In genomic region chr1:248906741-248907661, GRCh38 we compare ENCODE assay signal across 8 cellular contexts. TPM values are rescaled to one million over a fixed set of nuclear protein-coding genes. Genes with fewer than 3 reads are reported as not detected.
DNase-seq lines count a peak whose midpoint lies in the region; ATAC-seq, FAIRE-seq and TF ChIP-seq lines count a peak whose summit lies in the region.

No MANE protein-coding gene starts in this region.

- TF ChIP-seq POLR2A in A549 (IDR thresholded peaks at IDR 0.05; ENCODE audit: low read length), result no peak

- 30% methylated on average over 19 of the region's 19 CpGs for WGBS in A549 (ENCODE audit: missing lambda C conversion rate)

- FAIRE-seq in A549 (lab: Jason Lieb, UNC), result no peak

- intact Hi-C loops in ascending aorta (cut with DNase I), result loop anchor here (1.0 kb wide), 4 partner anchors 34 to 81 kb away; partner anchors contain the start of genes ZNF672 and ZNF692

- H3K36me3 ChIP-seq in ascending aorta (no peaks in the 10 kb centered on the region), kidney epithelial cell (ENCODE audit: control insufficient read depth, insufficient read depth, low read length) (no peaks in the 10 kb centered on the region), subcutaneous abdominal adipose tissue (ENCODE audit: control insufficient read depth in 5 of 5, insufficient read depth in 5 of 5, low read length in 5 of 5) (peaks cover 0 to 2% (median 0%) of the 10 kb centered on the region in 5 donors)

- H3K4me1 ChIP-seq in A549 (peaks cover 4% of the 10 kb centered on the region; the same call in 1 of the 3 replicates), ascending aorta (peaks cover 0 to 6% of the 10 kb centered on the region in 2 donors), subcutaneous abdominal adipose tissue (ENCODE audit: control insufficient read depth in 5 of 5, insufficient read depth in 5 of 5, low read length in 5 of 5) (peaks cover 3 to 19% (median 14%) of the 10 kb centered on the region in 5 donors)

- ATAC-seq in A549, result peak in 1 of 2 experiments; percentile 31; a peak in 4 of 6 replicates
- peak; percentile 6 for ATAC-seq in GM19043 (IDR thresholded peaks at IDR 0.05; ENCODE audit: low read depth, unreplicated experiment)
- ATAC-seq in HG03280 (IDR thresholded peaks at IDR 0.05; ENCODE audit: unreplicated experiment), result peak; percentile 16

- H3K27me3 ChIP-seq in ascending aorta (no peaks in the 10 kb centered on the region), kidney epithelial cell (ENCODE audit: control insufficient read depth, insufficient read depth, low read length) (no peaks in the 10 kb centered on the region), subcutaneous abdominal adipose tissue (ENCODE audit: control insufficient read depth in 5 of 5, insufficient read depth in 4 of 5, low read length in 5 of 5) (no peaks in the 10 kb centered on the region)

- peak overlapping the region in 4 of 5 donors; percentile 65 to 80 (median 73) for H3K9ac ChIP-seq in subcutaneous abdominal adipose tissue (ENCODE audit: low read length in 5 of 5)

- no peak for TF ChIP-seq CTCF in A549 (IDR thresholded peaks at IDR 0.05)
- TF ChIP-seq CTCF in ascending aorta (IDR thresholded peaks at IDR 0.05), result no peak
- TF ChIP-seq CTCF in kidney epithelial cell (IDR thresholded peaks at IDR 0.05; ENCODE audit: insufficient read depth, low read length, poor library complexity, severe bottlenecking), result no peak

- H3K4me2 ChIP-seq in A549, result peak overlapping the region; percentile 91

- H3K27ac ChIP-seq in A549 (peak overlapping the region; percentile 67 to 81), ascending aorta (peak overlapping the region; percentile 82 to 95), subcutaneous abdominal adipose tissue (ENCODE audit: low read depth, low read length) (peak overlapping the region; percentile 67)

- no peak for DNase-seq in A549 (ENCODE audit: low read depth in 1 of 2, low spot score in 1 of 2)
- no peak for DNase-seq in ascending aorta (ENCODE audit: low spot score in 2 of 2)
- no peak for DNase-seq in kidney epithelial cell (ENCODE audit: low read depth)
- DNase-seq in amniotic stem cell (lab: John Stamatoyannopoulos, UW), result no peak
- DNase-seq in KG1 (lab: John Stamatoyannopoulos, UW), result no peak

- TF ChIP-seq RAD21 in A549 (conservative IDR thresholded peaks at IDR 0.05 in 1 of 2, IDR thresholded peaks at IDR 0.05 in 1 of 2), result no peak

- H3K4me3 ChIP-seq in A549 (peak overlapping the region; percentile 62), ascending aorta (peak overlapping the region; percentile 71 to 75), kidney epithelial cell (ENCODE audit: low read depth, low read length) (peak overlapping the region; percentile 73), subcutaneous abdominal adipose tissue (ENCODE audit: low read depth in 1 of 5, low read length in 5 of 5) (peak overlapping the region; percentile 70 to 90 (median 76))

- TF ChIP-seq EP300 in A549 (IDR thresholded peaks at IDR 0.05), result no peak

- no peaks in the 10 kb centered on the region for H3K9me3 ChIP-seq in A549
- no peaks in the 10 kb centered on the region for H3K9me3 ChIP-seq in ascending aorta
- no peaks in the 10 kb centered on the region for H3K9me3 ChIP-seq in subcutaneous abdominal adipose tissue (ENCODE audit: control insufficient read depth in 5 of 5, low read length in 5 of 5)

- CTCF ChIA-PET in A549 (lab: Yijun Ruan, JAX), result interaction anchor here (1.0 to 1.8 kb wide), 3 partner anchors 8 to 21 kb away, joined by 3 to 13 read pairs (median 11); no protein-coding TSS in a partner anchor

- POLR2A ChIA-PET in A549 (lab: Yijun Ruan, JAX), result interaction anchor here (0.7 to 1.5 kb wide), 4 partner anchors 33 to 81 kb away, joined by 3 to 15 read pairs (median 5); partner anchors contain the start of genes SH3BP5L and ZNF672

TF ChIP-seq in A549, 52 proteins besides CTCF, POLR2A, EP300 and RAD21:
- TF ChIP-seq EHMT2 (IDR thresholded peaks at IDR 0.05; ENCODE audit: low read depth) (no peak), ESRRA (IDR thresholded peaks at IDR 0.05; ENCODE audit: borderline replicate concordance, low read length) (no peak), HMGXB4 (CRISPR knock-in tag; IDR thresholded peaks at IDR 0.05; ENCODE audit: borderline replicate concordance) (no peak), CBX2 (IDR thresholded peaks at IDR 0.05; ENCODE audit: borderline replicate concordance, low read depth) (no peak), NFE2L2 (conservative IDR thresholded peaks at IDR 0.05; ENCODE audit: low read length) (no peak), CBX8 (IDR thresholded peaks at IDR 0.05) (no peak), CHD2 (IDR thresholded peaks at IDR 0.05; ENCODE audit: low read length, partially characterized antibody) (no peak)
- TF ChIP-seq, protein P1, sequence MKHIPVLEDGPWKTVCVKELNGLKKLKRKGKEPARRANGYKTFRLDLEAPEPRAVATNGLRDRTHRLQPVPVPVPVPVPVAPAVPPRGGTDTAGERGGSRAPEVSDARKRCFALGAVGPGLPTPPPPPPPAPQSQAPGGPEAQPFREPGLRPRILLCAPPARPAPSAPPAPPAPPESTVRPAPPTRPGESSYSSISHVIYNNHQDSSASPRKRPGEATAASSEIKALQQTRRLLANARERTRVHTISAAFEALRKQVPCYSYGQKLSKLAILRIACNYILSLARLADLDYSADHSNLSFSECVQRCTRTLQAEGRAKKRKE (CRISPR knock-in tag; IDR thresholded peaks at IDR 0.05; ENCODE audit: low read depth), result no peak
- TF ChIP-seq, protein P2, sequence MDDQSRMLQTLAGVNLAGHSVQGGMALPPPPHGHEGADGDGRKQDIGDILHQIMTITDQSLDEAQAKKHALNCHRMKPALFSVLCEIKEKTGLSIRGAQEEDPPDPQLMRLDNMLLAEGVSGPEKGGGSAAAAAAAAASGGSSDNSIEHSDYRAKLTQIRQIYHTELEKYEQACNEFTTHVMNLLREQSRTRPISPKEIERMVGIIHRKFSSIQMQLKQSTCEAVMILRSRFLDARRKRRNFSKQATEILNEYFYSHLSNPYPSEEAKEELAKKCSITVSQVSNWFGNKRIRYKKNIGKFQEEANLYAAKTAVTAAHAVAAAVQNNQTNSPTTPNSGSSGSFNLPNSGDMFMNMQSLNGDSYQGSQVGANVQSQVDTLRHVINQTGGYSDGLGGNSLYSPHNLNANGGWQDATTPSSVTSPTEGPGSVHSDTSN (IDR thresholded peaks at IDR 0.05), result no peak
TF ChIP-seq in A549: peak in this region for 0.

RNA-seq across cellular contexts. Expression of gene PGBD2, which starts 1.0 kb away (rescaled TPM):
- polyA plus RNA-seq in A549 (2011; rRNA removed), result 7.1 and 7.6 TPM in 2 replicates
- 4.6 and 4.8 TPM in 2 replicates for polyA plus RNA-seq in A549 (2012; cell fraction: cytosol; rRNA removed)
- 6.2 and 9.1 TPM in 2 replicates for polyA plus RNA-seq in A549 (2012; cell fraction: nucleus; rRNA removed)
- 5.6 to 6.8 TPM (median 5.8 TPM) in 3 replicates for polyA plus RNA-seq in A549 (2017; fragmentation: RNase III; extraction: RNeasy Plus Mini Kit Qiagen cat#74134 plus additional on column Dnase treatment)
- 5.9 and 8.7 TPM in 2 replicates for polyA minus RNA-seq in A549 (2011; rRNA and poly(A)+ RNA removed)
- total RNA-seq in ascending aorta, result 0.53 TPM
- total RNA-seq in kidney epithelial cell, result 6.8 and 8.2 TPM in 2 replicates

RNA-seq across cellular contexts. Expression of gene ZNF692, which starts 48.1 kb away (rescaled TPM):
- polyA plus RNA-seq in A549 (2011; rRNA removed), result 19.8 and 28.2 TPM in 2 replicates
- polyA plus RNA-seq in A549 (2012; cell fraction: cytosol; rRNA removed), result 50.9 and 51.9 TPM in 2 replicates
- polyA plus RNA-seq in A549 (2012; cell fraction: nucleus; rRNA removed), result 253 and 287 TPM in 2 replicates
- 44.0 to 47.5 TPM (median 46.8 TPM) in 3 replicates for polyA plus RNA-seq in A549 (2017; fragmentation: RNase III; extraction: RNeasy Plus Mini Kit Qiagen cat#74134 plus additional on column Dnase treatment)
- polyA minus RNA-seq in A549 (2011; rRNA and poly(A)+ RNA removed), result 11.4 and 13.9 TPM in 2 replicates
- total RNA-seq in ascending aorta, result 13.8 TPM
- total RNA-seq in kidney epithelial cell, result 20.4 and 32.0 TPM in 2 replicates
